In the genomic region with DNA sequence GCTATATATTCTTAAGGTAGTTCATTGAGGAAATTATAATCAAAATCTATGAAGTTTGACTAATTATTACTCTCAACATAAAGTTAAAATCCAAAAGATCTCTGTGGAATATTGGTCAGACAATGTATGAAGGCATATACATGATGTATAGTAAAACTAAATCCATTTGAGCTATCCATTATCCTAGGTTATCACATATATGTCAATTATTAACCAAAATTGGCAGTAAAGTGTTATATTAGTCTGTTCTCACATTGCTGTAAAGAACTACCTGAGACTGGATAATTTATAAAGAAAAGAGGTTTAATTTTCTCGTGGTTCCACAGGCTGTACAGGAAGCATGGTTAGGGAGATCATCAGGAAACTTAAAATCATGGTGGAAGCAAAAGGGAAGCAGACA, we compare ENCODE assay signal across 19 cellular contexts.
"Had no signal": no experiment of that assay in that cellular context is flagged by ENCODE, and none has a peak within 500 bp of the region (broad histone marks: within the 10 kb centered on the region; RNA-seq: fewer than 3 reads in every experiment).

No MANE protein-coding gene starts in this region.

- H3K4me3 ChIP-seq: colonic mucosa, esophagus muscularis mucosa, gastroesophageal sphincter, heart left ventricle, hepatocyte, left lung, lower lobe of right lung had no signal

- H3K4me1 ChIP-seq: colonic mucosa, esophagus muscularis mucosa, foreskin keratinocyte, gastroesophageal sphincter, left lung, lower lobe of right lung had no signal

- ATAC-seq: effector memory CD8-positive, alpha-beta T cell; foreskin keratinocyte; gastroesophageal sphincter; heart left ventricle; left lung; left ventricle myocardium superior; lower lobe of right lung had no signal

- H3K27me3 ChIP-seq: colonic mucosa, esophagus muscularis mucosa, foreskin keratinocyte, gastroesophageal sphincter, heart left ventricle, hepatocyte, left lung had no signal

- H3K9me3 ChIP-seq: colonic mucosa, esophagus muscularis mucosa, gastroesophageal sphincter, heart left ventricle, left lung, lower lobe of right lung had no signal

- DNase-seq: colonic mucosa; cortex of kidney; effector CD8-positive, alpha-beta T cell; effector memory CD8-positive, alpha-beta T cell; endodermal cell; foreskin keratinocyte; heart left ventricle; hypothalamus; immature natural killer cell; islet precursor cell; kidney; kidney glomerular epithelial cell; left lung; left ventricle myocardium superior; lower lobe of right lung; mesenchymal stem cell had no signal

- H3K79me2 ChIP-seq: hepatocyte had no signal

- H3K36me3 ChIP-seq: colonic mucosa, esophagus muscularis mucosa, gastroesophageal sphincter, heart left ventricle, left lung, lower lobe of right lung had no signal

- H3K27ac ChIP-seq: colonic mucosa, esophagus muscularis mucosa, foreskin keratinocyte, gastroesophageal sphincter, heart left ventricle, hepatocyte, left lung, lower lobe of right lung had no signal

- H3K4me2 ChIP-seq: hepatocyte had no signal

- H2AFZ ChIP-seq: hepatocyte had no signal
